17 cellular contexts compared by ENCODE assay signal in genomic region chr10:87089746-87090145, GRCh38.
"Had no signal": no experiment of that assay in that cellular context is flagged by ENCODE, and none has a peak within 500 bp of the region (broad histone marks: within the 10 kb centered on the region; RNA-seq: fewer than 3 reads in every experiment).

No MANE protein-coding gene starts in this region.

- H3K27me3 Mint-ChIP-seq: activated CD8-positive, alpha-beta memory T cell treated with anti-CD3 and anti-CD28 coated beads, Interleukin-2, amount 10 ng/mL, durations not matched to agents 7 days and 5 days; activated naive CD8-positive, alpha-beta T cell treated with anti-CD3 and anti-CD28 coated beads for 36 hours; activated T-cell treated with anti-CD3 and anti-CD28 coated beads, Interleukin-2, amount 50 U/mL, for 24 hours had no signal

- H3K4me3 ChIP-seq: cardiac muscle cell, tibial artery, vagina had no signal

- H3K27me3 ChIP-seq: cardiac muscle cell, tibial artery, vagina had no signal

- H3K27ac ChIP-seq: cardiac muscle cell, parathyroid adenoma, vagina had no signal

- H3K9me3 ChIP-seq: tibial artery, vagina had no signal

- H3K27ac Mint-ChIP-seq: activated CD8-positive, alpha-beta memory T cell treated with anti-CD3 and anti-CD28 coated beads, Interleukin-2, amount 10 ng/mL, durations not matched to agents 7 days and 5 days; activated naive CD8-positive, alpha-beta T cell treated with anti-CD3 and anti-CD28 coated beads for 36 hours; activated T-cell treated with anti-CD3 and anti-CD28 coated beads, Interleukin-2, amount 50 U/mL, for 24 hours had no signal

- H3K9ac ChIP-seq: parathyroid adenoma had no signal

- H3K4me1 ChIP-seq: parathyroid adenoma had no signal

- H2AFZ ChIP-seq: parathyroid adenoma had no signal

- H3K36me3 ChIP-seq: cardiac muscle cell, tibial artery, vagina had no signal

- FAIRE-seq: colon, endothelial cell of umbilical vein, kidney had no signal

- H3K4me3 Mint-ChIP-seq: activated CD8-positive, alpha-beta memory T cell treated with anti-CD3 and anti-CD28 coated beads, Interleukin-2, amount 10 ng/mL, durations not matched to agents 7 days and 5 days; activated naive CD8-positive, alpha-beta T cell treated with anti-CD3 and anti-CD28 coated beads for 36 hours; activated T-cell treated with anti-CD3 and anti-CD28 coated beads, Interleukin-2, amount 50 U/mL, for 24 hours had no signal

- DNase-seq: activated CD4-positive, alpha-beta T cell treated with anti-CD3 and anti-CD28 coated beads for 1 hour; activated CD4-positive, alpha-beta T cell treated with anti-CD3 and anti-CD28 coated beads, Interleukin-2, amount 50 U/mL, for 48 hours; activated CD8-positive, alpha-beta memory T cell treated with anti-CD3 and anti-CD28 coated beads, Interleukin-2, amount 10 ng/mL, durations not matched to agents 7 days and 5 days; activated gamma-delta T cell treated with Interleukin-2 at 50 U/mL for 16 hours; activated naive CD8-positive, alpha-beta T cell treated with anti-CD3 and anti-CD28 coated beads for 36 hours; activated T-cell treated with anti-CD3 and anti-CD28 coated beads, Interleukin-2, amount 50 U/mL, for 24 hours; anterior cingulate cortex; kidney; left ventricle myocardium superior; stimulated activated CD4-positive, alpha-beta T cell treated with anti-CD3 and anti-CD28 coated beads, Interleukin-15, amount 100 ng/mL, for 24 hours; stimulated activated CD4-positive, alpha-beta T cell treated with anti-CD3 and anti-CD28 coated beads, Interleukin-4, amount 100 ng/mL, for 24 hours; tibial artery had no signal

- H3K9me3 Mint-ChIP-seq: activated naive CD8-positive, alpha-beta T cell treated with anti-CD3 and anti-CD28 coated beads for 36 hours; activated T-cell treated with anti-CD3 and anti-CD28 coated beads, Interleukin-2, amount 50 U/mL, for 24 hours had no signal

- ATAC-seq: activated CD8-positive, alpha-beta memory T cell treated with anti-CD3 and anti-CD28 coated beads, Interleukin-2, amount 10 ng/mL, durations not matched to agents 7 days and 5 days; left ventricle myocardium superior had no signal
